Comparison of ENCODE assay signal across 32 cellular contexts in the genomic region with DNA sequence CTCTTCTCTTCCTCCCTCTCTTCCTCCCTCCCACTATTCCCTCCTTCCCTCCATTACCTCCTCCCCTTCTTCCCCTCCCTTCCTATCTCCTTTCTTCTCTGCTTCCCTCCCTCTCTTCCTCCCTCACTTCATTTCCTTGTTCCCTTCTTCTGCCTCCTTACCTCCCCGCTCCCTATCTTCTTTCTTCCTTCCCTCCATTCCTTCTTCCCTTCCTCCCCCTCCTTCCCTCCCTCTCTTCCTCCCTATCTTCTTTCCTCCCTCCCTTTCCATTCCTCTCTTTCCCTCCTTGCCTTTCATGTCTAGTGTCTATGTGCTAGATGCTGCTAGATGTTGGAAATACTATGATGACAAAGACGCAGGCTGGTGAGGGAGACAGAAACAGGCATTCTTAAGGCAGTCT.
"Had no signal": no experiment of that assay in that cellular context is flagged by ENCODE, and none has a peak within 500 bp of the region (broad histone marks: within the 10 kb centered on the region; RNA-seq: fewer than 3 reads in every experiment).

No MANE protein-coding gene starts in this region.

- H3K9me3 ChIP-seq: adrenal gland, ascending aorta, body of pancreas, breast epithelium had no signal

- FAIRE-seq: astrocyte had no signal

- H3K4me1 ChIP-seq: adrenal gland, ascending aorta, body of pancreas, breast epithelium had no signal

- H3K27me3 ChIP-seq: adrenal gland, ascending aorta, body of pancreas, brain microvascular endothelial cell, breast epithelium, cardiac muscle cell had no signal

- H3K27ac ChIP-seq: adrenal gland, ascending aorta, body of pancreas, brain microvascular endothelial cell, breast epithelium, cardiac muscle cell had no signal

- H3K36me3 ChIP-seq: adrenal gland, ascending aorta, brain microvascular endothelial cell, breast epithelium, cardiac muscle cell had no signal

- H3K4me3 ChIP-seq: adrenal gland, ascending aorta, body of pancreas, breast epithelium, cardiac muscle cell had no signal

- DNase-seq: activated effector memory CD4-positive, alpha-beta T cell treated with anti-CD3 and anti-CD28 coated beads, Interleukin-2, amount 50 U/mL, for 16 hours; activated effector memory CD4-positive, alpha-beta T cell treated with Interleukin-2 at 50 U/mL for 16 hours; activated gamma-delta T cell; activated gamma-delta T cell treated with Interleukin-2 at 50 U/mL for 16 hours; activated naive CD4-positive, alpha-beta T cell; activated naive CD4-positive, alpha-beta T cell treated with anti-CD3 and anti-CD28 coated beads for 36 hours; activated naive CD4-positive, alpha-beta T cell treated with anti-CD3 and anti-CD28 coated beads, Interleukin-2, amount 10 ng/mL, durations not matched to agents 7 days and 5 days; activated naive CD4-positive, alpha-beta T cell treated with anti-CD3 and anti-CD28 coated beads, Interleukin-2, amount 50 U/mL, for 16 hours; activated naive CD4-positive, alpha-beta T cell treated with Interleukin-2 at 50 U/mL for 16 hours; activated naive CD8-positive, alpha-beta T cell treated with anti-CD3 and anti-CD28 coated beads for 36 hours; activated naive CD8-positive, alpha-beta T cell treated with anti-CD3 and anti-CD28 coated beads, Interleukin-2, amount 10 ng/mL, durations not matched to agents 7 days and 5 days; activated naive CD8-positive, alpha-beta T cell treated with anti-CD3 and anti-CD28 coated beads, Interleukin-2, amount 50 U/mL, for 24 hours; activated T-cell treated with anti-CD3 and anti-CD28 coated beads, Interleukin-2, amount 50 U/mL, for 24 hours; activated T-cell treated with anti-CD3 and anti-CD28 coated beads, Interleukin-2, amount 50 U/mL, for 4 hours; activated T-cell treated with anti-CD3 and anti-CD28 coated beads, Interleukin-2, amount 50 U/mL, for 48 hours; activated T-cell treated with anti-CD3 and anti-CD28 coated beads, Interleukin-2, amount 50 U/mL, for 72 hours; adrenal gland; amniotic stem cell; amygdala; anterior cingulate cortex; aorta; body of pancreas; brain microvascular endothelial cell; caudate nucleus; central memory CD4-positive, alpha-beta T cell; cerebellar nuclear complex had no signal

- ATAC-seq: activated naive CD4-positive, alpha-beta T cell treated with anti-CD3 and anti-CD28 coated beads, Interleukin-2, amount 50 U/mL, for 72 hours; activated naive CD8-positive, alpha-beta T cell treated with anti-CD3 and anti-CD28 coated beads, Interleukin-2, amount 50 U/mL, for 24 hours; activated T-cell treated with anti-CD3 and anti-CD28 coated beads, Interleukin-2, amount 50 U/mL, for 4 hours; activated T-cell treated with anti-CD3 and anti-CD28 coated beads, Interleukin-2, amount 50 U/mL, for 72 hours; activated T-helper 17 cell treated with anti-CD3 and anti-CD28 coated beads, Interleukin-2, amount 50 U/mL, for 72 hours; body of pancreas had no signal
